In genomic region chr6:168648730-168649129, GRCh38 we compare ENCODE assay signal across 20 cellular contexts.
A peak's percentile ranks its signal among the peaks of the same experiment; 100 is the strongest.
DNase-seq lines count a peak whose midpoint lies in the region; ATAC-seq and TF ChIP-seq lines count a peak whose summit lies in the region.
"Had no signal": no experiment of that assay in that cellular context is flagged by ENCODE, and none has a peak within 500 bp of the region (broad histone marks: within the 10 kb centered on the region; RNA-seq: fewer than 3 reads in every experiment).

No MANE protein-coding gene starts in this region.

- intact Hi-C loops in Panc1 (cut with micrococcal nuclease; ENCODE audit: unreplicated experiment): no loop called here
- intact Hi-C loops in left lung (cut with DNase I): no loop called here
- intact Hi-C loops in stomach (cut with DNase I; ENCODE audit: low total_unique reads): no loop called here

- POLR2A ChIA-PET in Panc1 (lab: Charles Lee): no interaction called here

- peaks cover 28% of the 10 kb centered on the region; the same call in 1 of the 2 replicates for H3K27me3 ChIP-seq in Panc1 (ENCODE audit: control insufficient read depth, insufficient read depth, low read length)
- H3K27me3 ChIP-seq in left lung: peaks cover 0 to 44% of the 10 kb centered on the region in 2 donors
- H3K27me3 ChIP-seq in stomach: no peaks in the 10 kb centered on the region
- no peaks in the 10 kb centered on the region for H3K27me3 ChIP-seq in tibial nerve
- H3K27me3 ChIP-seq: pancreas, upper lobe of right lung had no signal

- TF ChIP-seq POLR2A in stomach (IDR thresholded peaks at IDR 0.05): no peak
- no peak for TF ChIP-seq POLR2A in tibial nerve (IDR thresholded peaks at IDR 0.05)

- in situ Hi-C loops in Panc1 (cut with HindIII; ENCODE audit: low pct_unique_long_range_greater_than_20kb, low sequenced_read_pairs): no loop called here

- H3K9me3 ChIP-seq in Panc1 (ENCODE audit: control insufficient read depth, insufficient read depth, low read depth, low read length) (no peaks in the 10 kb centered on the region), left lung (no peaks in the 10 kb centered on the region), stomach (no peaks in the 10 kb centered on the region), tibial nerve (no peaks in the 10 kb centered on the region)
- H3K9me3 ChIP-seq: pancreas, upper lobe of right lung had no signal

- H3K27ac ChIP-seq in Panc1 (ENCODE audit: low read length): no peak overlapping the region
- H3K27ac ChIP-seq in left lung: no peak overlapping the region
- H3K27ac ChIP-seq in stomach: peak overlapping the region in 4 of 5 donors; percentile 40 to 65 (median 57)
- peak overlapping the region in 1 of 4 donors; percentile 43 for H3K27ac ChIP-seq in tibial nerve
- H3K27ac ChIP-seq: 22Rv1, dorsolateral prefrontal cortex, pancreas, upper lobe of right lung had no signal

- no TSS peak for BruUV-seq in Panc1 (replicated peaks; lab: Mats Ljungman, UMichigan)

- H3K4me3 ChIP-seq in Panc1 (ENCODE audit: low read depth in 2 of 2, low read length in 2 of 2) (peak overlapping the region; percentile 8 to 34; a peak in 3 of 4 replicates), left lung (no peak overlapping the region), stomach (peak overlapping the region in 3 of 4 donors; percentile 16 to 28 (median 24)), tibial nerve (peak overlapping the region in 1 of 4 donors; percentile 8)
- H3K4me3 ChIP-seq: pancreas, upper lobe of right lung had no signal

- no peak for TF ChIP-seq CTCF in Panc1 (IDR thresholded peaks at IDR 0.05)
- TF ChIP-seq CTCF in left lung (IDR thresholded peaks at IDR 0.05): no peak
- no peak for TF ChIP-seq CTCF in stomach (IDR thresholded peaks at IDR 0.05)
- TF ChIP-seq CTCF in tibial nerve (IDR thresholded peaks at IDR 0.05): no peak

- H3K4me1 ChIP-seq in Panc1 (ENCODE audit: control insufficient read depth, insufficient read depth, low read length) (peaks cover 13% of the 10 kb centered on the region), left lung (no peaks in the 10 kb centered on the region), stomach (peaks cover 16 to 49% (median 36%) of the 10 kb centered on the region in 4 donors), tibial nerve (peaks cover 0 to 31% (median 0%) of the 10 kb centered on the region in 4 donors)
- H3K4me1 ChIP-seq: upper lobe of right lung had no signal

- 21 to 29% (median 25%) methylated on average over 14 of the region's 14 CpGs for WGBS in stomach, 5 donors
- 14 to 25% methylated on average over 14 of the region's 14 CpGs for WGBS in tibial nerve, 2 donors

- CTCF ChIA-PET in Panc1 (lab: Charles Lee): no interaction called here

- TF ChIP-seq EP300 in stomach (IDR thresholded peaks at IDR 0.05): no peak
- TF ChIP-seq EP300 in tibial nerve (IDR thresholded peaks at IDR 0.05): no peak

- H3K36me3 ChIP-seq in Panc1 (ENCODE audit: control insufficient read depth, insufficient read depth, low read length): no peaks in the 10 kb centered on the region
- no peaks in the 10 kb centered on the region for H3K36me3 ChIP-seq in left lung
- H3K36me3 ChIP-seq in stomach: no peaks in the 10 kb centered on the region
- no peaks in the 10 kb centered on the region for H3K36me3 ChIP-seq in tibial nerve
- H3K36me3 ChIP-seq: pancreas, upper lobe of right lung had no signal

- peak; percentile 70 for ATAC-seq in Panc1
- peak; percentile 43 for ATAC-seq in left lung
- no peak for ATAC-seq in HG02852 (IDR thresholded peaks at IDR 0.05; ENCODE audit: unreplicated experiment)

- DNase-seq in DMS 273 (lab: John Stamatoyannopoulos, UW; ENCODE audit: unreplicated experiment): peak; percentile 25
- no peak for DNase-seq in DMS 273 treated with DMSO at 0.1 percent for 48 hours (lab: John Stamatoyannopoulos, UW)
- DNase-seq in Panc1 (ENCODE audit: low read depth, low spot score): no peak
- no peak for DNase-seq in left lung
- DNase-seq in stomach: no peak
- DNase-seq in tibial nerve (ENCODE audit: low spot score in 2 of 2): no peak
- no peak for DNase-seq in SIG-M5 (lab: John Stamatoyannopoulos, UW)
- DNase-seq: activated CD4-positive, CD25-positive, alpha-beta regulatory T cell treated with anti-CD3 and anti-CD28 coated beads, Interleukin-2, amount 50 U/mL, for 72 hours; activated naive CD4-positive, alpha-beta T cell; activated T-cell treated with anti-CD3 and anti-CD28 coated beads, Interleukin-2, amount 50 U/mL, for 24 hours; dorsolateral prefrontal cortex; MM.1S; NCI-H1436 treated with DMSO at 0.1 percent for 48 hours; NCI-H774; stimulated activated CD4-positive, alpha-beta T cell treated with anti-CD3 and anti-CD28 coated beads, Interleukin-1b, Interleukin-23, amount 100 ng/mL, for 48 hours; stimulated activated naive CD4-positive, alpha-beta T cell had no signal

Comparison
In these comparisons a context has a peak if more than half of its experiments do, and no peak if none do; other contexts are left out.
1. H3K27ac ChIP-seq: peak in stomach (4 of 5); none in Panc1 (single experiment) and left lung (0 of 2).
2. H3K4me3 ChIP-seq: peak in Panc1 (2 of 2) and stomach (3 of 4); none in left lung (0 of 2).